In genomic region chr10:78865518-78865835, GRCh38 we compare ENCODE assay signal across 20 cellular contexts.
DNase-seq lines count a peak whose midpoint lies in the region; ATAC-seq and TF ChIP-seq lines count a peak whose summit lies in the region.
"Had no signal": no experiment of that assay in that cellular context is flagged by ENCODE, and none has a peak within 500 bp of the region (broad histone marks: within the 10 kb centered on the region; RNA-seq: fewer than 3 reads in every experiment).

No MANE protein-coding gene starts in this region.

- no peak overlapping the region for H2AFZ ChIP-seq in fibroblast of lung (ENCODE audit: low read length)

- ATAC-seq in HG03095 (IDR thresholded peaks at IDR 0.05; ENCODE audit: unreplicated experiment) (no peak), left lobe of liver (no peak)
- ATAC-seq: activated CD8-positive, alpha-beta T cell treated with anti-CD3 and anti-CD28 coated beads, Interleukin-2, amount 10 ng/mL, durations not matched to agents 7 days and 5 days; activated naive CD8-positive, alpha-beta T cell treated with anti-CD3 and anti-CD28 coated beads, Interleukin-2, amount 50 U/mL, for 24 hours; CD8-positive, alpha-beta T cell; lower lobe of right lung; natural killer cell; WTC11 had no signal

- no peak overlapping the region for H3K27ac ChIP-seq in fibroblast of lung (ENCODE audit: insufficient read depth, low read length)
- no peak overlapping the region for H3K27ac ChIP-seq in effector memory CD4-positive, alpha-beta T cell (ENCODE audit: insufficient read depth, low read length, poor library complexity, severe bottlenecking)
- H3K27ac ChIP-seq: lower lobe of right lung, SJSA1 had no signal

- no peaks in the 10 kb centered on the region for H3K79me2 ChIP-seq in fibroblast of lung (ENCODE audit: control insufficient read depth, insufficient read depth, low read length)

- no peak overlapping the region for H3K4me2 ChIP-seq in fibroblast of lung (ENCODE audit: extremely low read depth, insufficient read depth, low read length)

- TF ChIP-seq CTCF in AG10803 (conservative IDR thresholded peaks at IDR 0.05; ENCODE audit: low read length), result no peak
- no peak for TF ChIP-seq CTCF in fibroblast of lung (conservative IDR thresholded peaks at IDR 0.05 in 1 of 2, IDR thresholded peaks at IDR 0.05 in 1 of 2; ENCODE audit: low read depth in 1 of 2, low read length in 2 of 2)

- no peak overlapping the region for H3K9ac ChIP-seq in fibroblast of lung (ENCODE audit: insufficient read depth, low read length)

- H3K4me3 ChIP-seq in AG10803 (ENCODE audit: low read length), result no peak overlapping the region
- H3K4me3 ChIP-seq in fibroblast of lung (replicated peaks in 1 of 4; ENCODE audit: control extremely low read depth in 1 of 4, insufficient read depth in 1 of 4, low read depth in 3 of 4, low read length in 4 of 4), result no peak overlapping the region
- H3K4me3 ChIP-seq in effector memory CD4-positive, alpha-beta T cell (ENCODE audit: insufficient read depth, low read depth, low read length, poor library complexity, severe bottlenecking), result no peak overlapping the region
- H3K4me3 ChIP-seq: lower lobe of right lung, SJSA1 had no signal

- no peaks in the 10 kb centered on the region for H3K4me1 ChIP-seq in fibroblast of lung (ENCODE audit: control insufficient read depth, extremely low read depth, insufficient read depth, low read length)
- H3K4me1 ChIP-seq in effector memory CD4-positive, alpha-beta T cell (ENCODE audit: control insufficient read depth, insufficient read depth, low read length, poor library complexity, severe bottlenecking), result no peaks in the 10 kb centered on the region
- H3K4me1 ChIP-seq: lower lobe of right lung, SJSA1 had no signal

- H4K20me1 ChIP-seq in fibroblast of lung (ENCODE audit: control insufficient read depth, extremely low read depth, insufficient read depth, low read length), result no peaks in the 10 kb centered on the region

- H3K9me3 ChIP-seq in fibroblast of lung (ENCODE audit: control insufficient read depth, insufficient read depth, low read depth, low read length), result no peaks in the 10 kb centered on the region
- H3K9me3 ChIP-seq in effector memory CD4-positive, alpha-beta T cell (ENCODE audit: control insufficient read depth, low read length), result no peaks in the 10 kb centered on the region
- H3K9me3 ChIP-seq: lower lobe of right lung, SJSA1 had no signal

- peak; percentile 29 for DNase-seq in AG10803 (ENCODE audit: low read depth)
- peak; percentile 18 for DNase-seq in RPMI7951 (ENCODE audit: low read depth)
- DNase-seq in fibroblast of lung (ENCODE audit: low read depth in 2 of 2), result peak; percentile 5 to 48
- DNase-seq in pons (ENCODE audit: low spot score), result peak; percentile 70
- DNase-seq in effector memory CD4-positive, alpha-beta T cell, result no peak
- no peak for DNase-seq in NCI-H2107 (lab: John Stamatoyannopoulos, UW)
- no peak for DNase-seq in left lobe of liver (ENCODE audit: low spot score)
- DNase-seq: activated naive CD8-positive, alpha-beta T cell treated with anti-CD3 and anti-CD28 coated beads, Interleukin-2, amount 50 U/mL, for 24 hours; DMS79 treated with DMSO at 0.1 percent for 48 hours; Kasumi-1; lower lobe of right lung; natural killer cell; NCI-H1105 treated with DMSO at 0.1 percent for 48 hours; NCI-H748 treated with DMSO at 0.1 percent for 48 hours; stimulated activated naive CD4-positive, alpha-beta T cell had no signal

- H3K36me3 ChIP-seq in fibroblast of lung (ENCODE audit: control insufficient read depth, insufficient read depth, low read length), result no peaks in the 10 kb centered on the region
- no peaks in the 10 kb centered on the region for H3K36me3 ChIP-seq in effector memory CD4-positive, alpha-beta T cell (ENCODE audit: control insufficient read depth, insufficient read depth, low read length)
- H3K36me3 ChIP-seq: lower lobe of right lung, SJSA1 had no signal

- H3K27me3 ChIP-seq in fibroblast of lung (ENCODE audit: control insufficient read depth, insufficient read depth, low read length), result peaks cover 3% of the 10 kb centered on the region
- H3K27me3 ChIP-seq in effector memory CD4-positive, alpha-beta T cell (replicated peaks; ENCODE audit: control insufficient read depth, insufficient read depth, low read length, poor library complexity, severe bottlenecking), result no peaks in the 10 kb centered on the region
- H3K27me3 ChIP-seq: SJSA1 had no signal

Comparison
In these comparisons a context has a peak if more than half of its experiments do, and no peak if none do; other contexts are left out.
1. DNase-seq: peak in AG10803 (single experiment), RPMI7951 (single experiment), fibroblast of lung (2 of 2) and pons (single experiment); none in effector memory CD4-positive, alpha-beta T cell (0 of 3), NCI-H2107 (single experiment) and left lobe of liver (single experiment).